ENCODE assay signal across 23 cellular contexts in genomic region chr9:135048046-135048757, GRCh38. TPM values are rescaled to one million over a fixed set of nuclear protein-coding genes. Genes with fewer than 3 reads are reported as not detected.
"Had no signal": no experiment of that assay in that cellular context is flagged by ENCODE, and none has a peak within 500 bp of the region (broad histone marks: within the 10 kb centered on the region; RNA-seq: fewer than 3 reads in every experiment).

No MANE protein-coding gene starts in this region.

- H3K9me3 Mint-ChIP-seq: activated CD4-positive, alpha-beta T cell treated with anti-CD3 and anti-CD28 coated beads, Interleukin-2, amount 10 ng/mL, durations not matched to agents 24 days and 14 days; activated naive CD8-positive, alpha-beta T cell treated with anti-CD3 and anti-CD28 coated beads for 36 hours; central memory CD8-positive, alpha-beta T cell; memory B cell; neural crest cell; stimulated activated naive CD8-positive, alpha-beta T cell treated with anti-CD3 and anti-CD28 coated beads, Interleukin-15, Interleukin-2, amounts not matched to agents 100 ng/mL and 50 ng/mL, for 24 hours had no signal

- H3K4me3 ChIP-seq: dorsolateral prefrontal cortex, esophagus squamous epithelium, gastrocnemius medialis, heart left ventricle, mucosa of descending colon, ovary, psoas muscle, tibial artery had no signal

- DNase-seq: activated CD4-positive, alpha-beta T cell treated with anti-CD3 and anti-CD28 coated beads, Interleukin-2, amount 10 ng/mL, durations not matched to agents 24 days and 14 days; activated CD8-positive, alpha-beta T cell treated with anti-CD3 and anti-CD28 coated beads, Interleukin-2, amount 10 ng/mL, durations not matched to agents 7 days and 5 days; activated naive CD4-positive, alpha-beta T cell treated with Interleukin-2 at 50 U/mL for 16 hours; activated naive CD8-positive, alpha-beta T cell treated with anti-CD3 and anti-CD28 coated beads for 36 hours; activated T-cell treated with anti-CD3 and anti-CD28 coated beads, Interleukin-2, amount 50 U/mL, for 48 hours; esophagus squamous epithelium; gastrocnemius medialis; heart left ventricle; left cardiac atrium; ovary; psoas muscle; right cardiac atrium; SK-N-SH; stimulated activated CD4-positive, alpha-beta T cell treated with anti-CD3 and anti-CD28 coated beads, Interleukin-1b, Interleukin-23, amount 100 ng/mL, for 48 hours had no signal

- H3K36me3 ChIP-seq: esophagus squamous epithelium, gastrocnemius medialis, heart left ventricle, ovary, tibial artery had no signal

- H3K9ac ChIP-seq: SK-N-SH had no signal

- H3K27me3 ChIP-seq: ovary had no signal

- H3K4me2 ChIP-seq: SK-N-SH had no signal

- H3K4me1 Mint-ChIP-seq: activated naive CD8-positive, alpha-beta T cell treated with anti-CD3 and anti-CD28 coated beads for 36 hours; central memory CD8-positive, alpha-beta T cell had no signal

- H3K9me3 ChIP-seq: esophagus squamous epithelium, gastrocnemius medialis, heart left ventricle, mucosa of descending colon, ovary, psoas muscle, SK-N-SH had no signal

- H3K4me3 Mint-ChIP-seq: activated CD4-positive, alpha-beta T cell treated with anti-CD3 and anti-CD28 coated beads, Interleukin-2, amount 10 ng/mL, durations not matched to agents 24 days and 14 days; activated CD8-positive, alpha-beta T cell treated with anti-CD3 and anti-CD28 coated beads, Interleukin-2, amount 10 ng/mL, durations not matched to agents 7 days and 5 days; activated naive CD8-positive, alpha-beta T cell treated with anti-CD3 and anti-CD28 coated beads for 36 hours; central memory CD8-positive, alpha-beta T cell; memory B cell; neural crest cell; stimulated activated naive CD8-positive, alpha-beta T cell treated with anti-CD3 and anti-CD28 coated beads, Interleukin-15, Interleukin-2, amounts not matched to agents 100 ng/mL and 50 ng/mL, for 24 hours had no signal

- H3K27ac ChIP-seq: dorsolateral prefrontal cortex, esophagus squamous epithelium, gastrocnemius medialis, heart left ventricle, ovary, psoas muscle, tibial artery had no signal

- H3K27me3 Mint-ChIP-seq: activated CD4-positive, alpha-beta T cell treated with anti-CD3 and anti-CD28 coated beads, Interleukin-2, amount 10 ng/mL, durations not matched to agents 24 days and 14 days had no signal

- ATAC-seq: activated CD4-positive, CD25-positive, alpha-beta regulatory T cell treated with anti-CD3 and anti-CD28 coated beads, Interleukin-2, amount 50 U/mL, for 24 hours; activated CD8-positive, alpha-beta T cell treated with anti-CD3 and anti-CD28 coated beads, Interleukin-2, amount 10 ng/mL, durations not matched to agents 7 days and 5 days; gastrocnemius medialis; heart left ventricle; left cardiac atrium; mucosa of descending colon; psoas muscle; right cardiac atrium had no signal

- H3K4me1 ChIP-seq: esophagus squamous epithelium, gastrocnemius medialis, heart left ventricle, psoas muscle, tibial artery had no signal

- H3K36me3 Mint-ChIP-seq: activated naive CD8-positive, alpha-beta T cell treated with anti-CD3 and anti-CD28 coated beads for 36 hours; memory B cell had no signal

- H3K27ac Mint-ChIP-seq: activated CD4-positive, alpha-beta T cell treated with anti-CD3 and anti-CD28 coated beads, Interleukin-2, amount 10 ng/mL, durations not matched to agents 24 days and 14 days; activated CD8-positive, alpha-beta T cell treated with anti-CD3 and anti-CD28 coated beads, Interleukin-2, amount 10 ng/mL, durations not matched to agents 7 days and 5 days; activated naive CD8-positive, alpha-beta T cell treated with anti-CD3 and anti-CD28 coated beads for 36 hours; memory B cell; stimulated activated naive CD8-positive, alpha-beta T cell treated with anti-CD3 and anti-CD28 coated beads, Interleukin-15, Interleukin-2, amounts not matched to agents 100 ng/mL and 50 ng/mL, for 24 hours had no signal

RNA-seq across cellular contexts. Expression of gene OLFM1, which starts 39.3 kb away (rescaled TPM):
- total RNA-seq: activated CD8-positive, alpha-beta T cell treated with anti-CD3 and anti-CD28 coated beads, Interleukin-2, amount 10 ng/mL, durations not matched to agents 7 days and 5 days; activated naive CD8-positive, alpha-beta T cell treated with anti-CD3 and anti-CD28 coated beads for 36 hours; T-helper 2 cell treated with Interferon-gamma antibody and Interleukin-4, amounts not matched to agents 100 ng/mL and 5 ng/mL, for 36 hours had no signal
